In genomic region chr6:49826743-49827406, GRCh38 we compare ENCODE assay signal across 15 cellular contexts. TPM values are rescaled to one million over a fixed set of nuclear protein-coding genes. Genes with fewer than 3 reads are reported as not detected.
A peak's percentile ranks its signal among the peaks of the same experiment; 100 is the strongest.
DNase-seq lines count a peak whose midpoint lies in the region; ATAC-seq and TF ChIP-seq lines count a peak whose summit lies in the region.
"Had no signal": no experiment of that assay in that cellular context is flagged by ENCODE, and none has a peak within 500 bp of the region (broad histone marks: within the 10 kb centered on the region; RNA-seq: fewer than 3 reads in every experiment).

No MANE protein-coding gene starts in this region.

- H3K27me3 Mint-ChIP-seq in activated T-cell treated with anti-CD3 and anti-CD28 coated beads, Interleukin-2, amount 50 U/mL, for 24 hours = no peaks in the 10 kb centered on the region
- H3K27me3 Mint-ChIP-seq: central memory CD8-positive, alpha-beta T cell; memory B cell had no signal

- H3K27ac Mint-ChIP-seq in activated T-cell treated with anti-CD3 and anti-CD28 coated beads, Interleukin-2, amount 50 U/mL, for 24 hours = no peak overlapping the region
- H3K27ac Mint-ChIP-seq: memory B cell had no signal

- H3K36me3 Mint-ChIP-seq in activated T-cell treated with anti-CD3 and anti-CD28 coated beads, Interleukin-2, amount 50 U/mL, for 24 hours (ENCODE audit: low read depth) = no peaks in the 10 kb centered on the region
- H3K36me3 Mint-ChIP-seq: memory B cell had no signal

- H3K9me3 Mint-ChIP-seq in activated T-cell treated with anti-CD3 and anti-CD28 coated beads, Interleukin-2, amount 50 U/mL, for 24 hours = no peaks in the 10 kb centered on the region

- ATAC-seq in GM19043 (IDR thresholded peaks at IDR 0.05; ENCODE audit: low read depth, unreplicated experiment) (peak; percentile 97), HG02588 (IDR thresholded peaks at IDR 0.05; ENCODE audit: unreplicated experiment) (peak; percentile 95), HG03439 (IDR thresholded peaks at IDR 0.05; ENCODE audit: unreplicated experiment) (peak; percentile 95), left ventricle myocardium superior (no peak)
- ATAC-seq: gastrocnemius medialis had no signal

- peak; percentile 36 for TF ChIP-seq POLR2A in erythroblast (IDR thresholded peaks at IDR 0.05; ENCODE audit: low read length)

- no peak overlapping the region for H3K4me3 Mint-ChIP-seq in activated T-cell treated with anti-CD3 and anti-CD28 coated beads, Interleukin-2, amount 50 U/mL, for 24 hours
- H3K4me3 Mint-ChIP-seq: central memory CD8-positive, alpha-beta T cell; memory B cell had no signal

- DNase-seq in erythroblast (lab: John Stamatoyannopoulos, UW) (peak; percentile 62 to 67), left ventricle myocardium superior (no peak), globus pallidus (ENCODE audit: low spot score) (no peak)
- no peak for DNase-seq in activated T-cell treated with anti-CD3 and anti-CD28 coated beads, Interleukin-2, amount 50 U/mL, for 24 hours
- DNase-seq in activated effector memory CD4-positive, alpha-beta T cell treated with Interleukin-2 at 50 U/mL for 16 hours = no peak
- DNase-seq: gastrocnemius medialis, GF-D8, NCI-H510A treated with DMSO at 0.1 percent for 48 hours, sigmoid colon had no signal

- intact Hi-C loops in left ventricle myocardium superior (cut with micrococcal nuclease) = no loop called here

- no peaks in the 10 kb centered on the region for H3K4me1 Mint-ChIP-seq in activated T-cell treated with anti-CD3 and anti-CD28 coated beads, Interleukin-2, amount 50 U/mL, for 24 hours (ENCODE audit: low read depth)
- H3K4me1 Mint-ChIP-seq: central memory CD8-positive, alpha-beta T cell; memory B cell had no signal

RNA-seq across cellular contexts. Expression of gene CRISP1, which starts 39.5 kb away (rescaled TPM):
- total RNA-seq in left ventricle myocardium superior = not detected
- total RNA-seq: gastrocnemius medialis; sigmoid colon; T-helper 1 cell treated with Interleukin-12 subunit alpha and Interleukin-12 subunit beta and Interleukin-4 antibody, amounts not matched to agents 30 ng/mL and 1 ng/mL, for 36 hours had no signal

RNA-seq across cellular contexts. Expression of gene PGK2, which starts 39.8 kb away (rescaled TPM):
- total RNA-seq in left ventricle myocardium superior = not detected
- total RNA-seq: gastrocnemius medialis; sigmoid colon; T-helper 1 cell treated with Interleukin-12 subunit alpha and Interleukin-12 subunit beta and Interleukin-4 antibody, amounts not matched to agents 30 ng/mL and 1 ng/mL, for 36 hours had no signal

Comparison
In these comparisons a context has a peak if more than half of its experiments do, and no peak if none do; other contexts are left out.
1. DNase-seq: peak in erythroblast (2 of 2); none in left ventricle myocardium superior (single experiment), globus pallidus (single experiment), activated T-cell treated with anti-CD3 and anti-CD28 coated beads, Interleukin-2, amount 50 U/mL, for 24 hours (single experiment) and activated effector memory CD4-positive, alpha-beta T cell treated with Interleukin-2 at 50 U/mL for 16 hours (single experiment).